ENCODE assay signal across 11 cellular contexts in the genomic region with DNA sequence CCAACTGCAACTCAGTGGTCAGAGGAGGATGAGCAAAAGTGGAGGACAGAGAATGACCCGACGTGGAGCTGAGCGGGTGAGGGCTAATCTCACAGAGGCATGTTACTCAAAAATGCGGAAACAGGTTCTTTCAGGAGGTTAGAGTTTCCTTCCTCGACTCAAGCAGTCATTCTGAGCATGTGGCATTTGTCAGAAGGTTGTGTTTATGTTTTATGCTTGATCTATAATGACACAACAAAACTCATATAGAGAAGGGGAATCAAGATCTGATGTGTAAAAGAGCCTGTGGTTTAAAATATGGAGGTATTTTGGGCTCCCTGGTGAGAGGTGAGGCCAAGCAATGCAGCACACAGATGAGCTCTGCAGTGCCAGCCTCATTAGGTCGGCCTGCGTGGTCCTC.
DNase-seq lines count a peak whose midpoint lies in the region; ATAC-seq and TF ChIP-seq lines count a peak whose summit lies in the region.
"Had no signal": no experiment of that assay in that cellular context is flagged by ENCODE, and none has a peak within 500 bp of the region (broad histone marks: within the 10 kb centered on the region; RNA-seq: fewer than 3 reads in every experiment).

No MANE protein-coding gene starts in this region.

- peaks cover 7 to 10% of the 10 kb centered on the region in 2 experiments; a peak in 4 of 5 replicates for H3K9me3 Mint-ChIP-seq in H9

- no peak overlapping the region for H3K4me3 Mint-ChIP-seq in H9
- H3K4me3 Mint-ChIP-seq: activated T-helper 1 cell treated with anti-CD3 and anti-CD28 coated beads, Interleukin-12 subunit alpha, Interleukin-12 subunit beta, Interleukin-2, Interleukin-4 antibody, amounts not matched to agents 30 ng/mL and 10 ng/mL and 1 ng/mL, durations not matched to agents 14 hours and 24 hours and 36 hours had no signal

- no peak overlapping the region for H3K4ac ChIP-seq in H9 (ENCODE audit: low read depth, low read length)

- H4K8ac ChIP-seq in H9 (replicated peaks; ENCODE audit: insufficient read length, low read depth, low read length), result peak overlapping the region; percentile 35

- H2BK12ac ChIP-seq in H9 (ENCODE audit: insufficient read length, low read depth, low read length), result no peak overlapping the region

- H3T11ph ChIP-seq in H9 (ENCODE audit: low read length), result no peak overlapping the region

- H2AK5ac ChIP-seq in H9 (ENCODE audit: insufficient read length, low read length), result no peak overlapping the region

- H4K5ac ChIP-seq in H9 (ENCODE audit: insufficient read length, low read depth, low read length), result no peak overlapping the region

- H3K27ac ChIP-seq in H9 (ENCODE audit: insufficient read length, low read depth, low read length) (no peak overlapping the region), osteoblast (ENCODE audit: low read depth, low read length) (no peak overlapping the region), heart right ventricle (no peak overlapping the region)
- H3K27ac ChIP-seq: gastroesophageal sphincter, sigmoid colon had no signal

- H3K27me3 Mint-ChIP-seq in H9 (ENCODE audit: low read depth), result peaks cover 10% of the 10 kb centered on the region

- H3K56ac ChIP-seq in H9 (ENCODE audit: insufficient read length, low read depth, low read length), result no peak overlapping the region

- H3K27me3 ChIP-seq in H9 (ENCODE audit: insufficient read depth, low read length) (no peaks in the 10 kb centered on the region; the same call in 1 of the 2 replicates), osteoblast (ENCODE audit: insufficient read depth, low read length) (no peaks in the 10 kb centered on the region), heart right ventricle (peaks cover 0 to 18% (median 5%) of the 10 kb centered on the region in 7 donors)

- no peak overlapping the region for H3K14ac ChIP-seq in H9 (ENCODE audit: insufficient read depth, low read length)

- H3K23me2 ChIP-seq in H9 (ENCODE audit: insufficient read length, low read depth, low read length, poor library complexity, severe bottlenecking), result no peaks in the 10 kb centered on the region

- no peaks in the 10 kb centered on the region for H3K79me1 ChIP-seq in H9 (ENCODE audit: insufficient read depth, low read depth, low read length, poor library complexity, severe bottlenecking)

- intact Hi-C loops in heart right ventricle (cut with DNase I), result no loop called here

- no peak for DNase-seq in H9
- DNase-seq in osteoblast (ENCODE audit: insufficient read length, low spot score, missing footprints), result peak; percentile 5
- no peak for DNase-seq in heart right ventricle
- no peak for DNase-seq in NCI-H2107 treated with DMSO at 0.1 percent for 48 hours (lab: John Stamatoyannopoulos, UW; ENCODE audit: unreplicated experiment)
- DNase-seq: mesenchymal stem cell, sigmoid colon had no signal

- H2BK20ac ChIP-seq in H9 (ENCODE audit: low read depth, low read length, poor library complexity, severe bottlenecking), result no peak overlapping the region

- H4K20me1 ChIP-seq in H9 (ENCODE audit: control insufficient read depth, insufficient read depth, insufficient read length) (no peaks in the 10 kb centered on the region), osteoblast (ENCODE audit: insufficient read depth, low read length) (no peaks in the 10 kb centered on the region)

- H4K91ac ChIP-seq in H9 (ENCODE audit: insufficient read length, low read depth, low read length), result no peak overlapping the region

- H2BK5ac ChIP-seq in H9 (ENCODE audit: insufficient read length, low read length), result no peak overlapping the region

- no peak overlapping the region for H3K18ac ChIP-seq in H9 (ENCODE audit: insufficient read length, low read depth, low read length)

- ATAC-seq in GM19035 (IDR thresholded peaks at IDR 0.05; ENCODE audit: unreplicated experiment), result peak; percentile 70
- peak; percentile 64 for ATAC-seq in HG03469 (IDR thresholded peaks at IDR 0.05; ENCODE audit: unreplicated experiment)
- no peak for ATAC-seq in GM21717 (IDR thresholded peaks at IDR 0.05; ENCODE audit: unreplicated experiment)
- ATAC-seq in heart right ventricle, result no peak
- ATAC-seq: gastroesophageal sphincter had no signal

- H3K9me3 ChIP-seq in H9 (ENCODE audit: control insufficient read depth, low read depth, low read length) (no peaks in the 10 kb centered on the region), osteoblast (ENCODE audit: low read depth, low read length) (peaks cover 2% of the 10 kb centered on the region), heart right ventricle (peaks cover 0 to 16% (median 9%) of the 10 kb centered on the region in 11 donors)
- H3K9me3 ChIP-seq: sigmoid colon had no signal

- H3K79me2 ChIP-seq in H9 (ENCODE audit: insufficient read depth, low read length) (no peaks in the 10 kb centered on the region), osteoblast (ENCODE audit: insufficient read depth, low read length) (no peaks in the 10 kb centered on the region)

- WGBS in H9 (ENCODE audit: extremely low coverage, insufficient read length, low lambda C conversion rate), result no CpG with 5 or more reads among the region's 7 CpGs
- WGBS in heart right ventricle, 2 donors, result 61 to 62% methylated on average over 7 of the region's 7 CpGs

- no peak overlapping the region for H3K4me2 ChIP-seq in H9 (ENCODE audit: insufficient read depth, insufficient read length, low read length)
- H3K4me2 ChIP-seq in osteoblast (ENCODE audit: insufficient read depth, low read length), result no peak overlapping the region

- H3K36me3 Mint-ChIP-seq in H9 (ENCODE audit: insufficient read depth in 1 of 3, low read depth in 3 of 3), result peaks cover 0 to 10% (median 2%) of the 10 kb centered on the region in 3 experiments; a peak in 4 of 7 replicates

- H2AFZ ChIP-seq in H9 (ENCODE audit: low read length), result no peak overlapping the region
- H2AFZ ChIP-seq in osteoblast (ENCODE audit: low read length), result no peak overlapping the region

- TF ChIP-seq CTCF in H9 (conservative IDR thresholded peaks at IDR 0.05), result no peak
- TF ChIP-seq CTCF in osteoblast (IDR thresholded peaks at IDR 0.05; ENCODE audit: extremely low read depth, low read depth, low read length), result no peak
- no peak for TF ChIP-seq CTCF in heart right ventricle (IDR thresholded peaks at IDR 0.05)

- no peak overlapping the region for H3K27ac Mint-ChIP-seq in H9
- H3K27ac Mint-ChIP-seq: activated T-helper 1 cell treated with anti-CD3 and anti-CD28 coated beads, Interleukin-12 subunit alpha, Interleukin-12 subunit beta, Interleukin-2, Interleukin-4 antibody, amounts not matched to agents 30 ng/mL and 10 ng/mL and 1 ng/mL, durations not matched to agents 14 hours and 24 hours and 36 hours had no signal

- no peak overlapping the region for H3K9ac ChIP-seq in H9 (ENCODE audit: extremely low read depth, insufficient read length, low read length)

- H3K23ac ChIP-seq in H9 (ENCODE audit: insufficient read length, low read depth, low read length), result no peak overlapping the region

- no peak overlapping the region for H2BK15ac ChIP-seq in H9 (ENCODE audit: low read depth, low read length)

- H3K4me3 ChIP-seq in osteoblast (ENCODE audit: insufficient read depth, low read length), result no peak overlapping the region
- no peak overlapping the region for H3K4me3 ChIP-seq in heart right ventricle
- H3K4me3 ChIP-seq: gastroesophageal sphincter, sigmoid colon had no signal

- H3K4me1 ChIP-seq in H9 (ENCODE audit: insufficient read depth, low read length) (no peaks in the 10 kb centered on the region), osteoblast (ENCODE audit: insufficient read depth, low read length) (no peaks in the 10 kb centered on the region), heart right ventricle (peaks cover 0 to under 1% (median 0%) of the 10 kb centered on the region in 9 donors)
- H3K4me1 ChIP-seq: sigmoid colon had no signal

- no peak overlapping the region for H2BK120ac ChIP-seq in H9 (ENCODE audit: low read depth, low read length, poor library complexity, severe bottlenecking)

- H3K36me3 ChIP-seq in osteoblast (ENCODE audit: insufficient read depth, low read length) (no peaks in the 10 kb centered on the region), heart right ventricle (no peaks in the 10 kb centered on the region)
- H3K36me3 ChIP-seq: gastroesophageal sphincter, sigmoid colon had no signal

- peaks cover 9% of the 10 kb centered on the region in 2 experiments for H3K4me1 Mint-ChIP-seq in H9

Comparison
In these comparisons a context has a peak if more than half of its experiments do, and no peak if none do; other contexts are left out.
1. ATAC-seq: peak in GM19035 (single experiment) and HG03469 (single experiment); none in GM21717 (single experiment) and heart right ventricle (0 of 8).